ENCODE assay signal across 25 cellular contexts in the genomic region with DNA sequence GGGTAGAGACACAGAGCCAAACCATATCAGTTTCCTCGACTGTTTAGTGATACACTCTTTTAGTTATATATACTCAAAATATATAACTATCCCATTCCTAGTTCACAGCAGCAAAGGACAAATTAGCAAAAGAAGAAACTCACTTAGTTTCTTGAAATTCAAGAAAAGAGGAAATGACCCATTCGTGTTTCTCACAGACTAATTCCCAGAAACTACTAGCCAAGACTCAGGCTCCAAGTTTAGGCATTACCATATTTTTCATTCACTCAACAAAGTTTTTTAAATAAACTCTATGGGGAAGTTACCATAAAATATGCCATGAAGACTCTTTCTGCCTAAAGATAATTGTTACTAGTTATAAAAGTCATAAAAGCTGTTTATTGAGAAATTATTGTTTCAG.
"Had no signal": no experiment of that assay in that cellular context is flagged by ENCODE, and none has a peak within 500 bp of the region (broad histone marks: within the 10 kb centered on the region; RNA-seq: fewer than 3 reads in every experiment).

No MANE protein-coding gene starts in this region.

- DNase-seq: dermis blood vessel endothelial cell; effector memory CD4-positive, alpha-beta T cell; foreskin keratinocyte; glutamatergic neuron; heart right ventricle; hippocampal formation; left cardiac atrium; left lung; mesendoderm; midbrain; naive thymus-derived CD8-positive, alpha-beta T cell; nephron progenitor cell; nucleus accumbens; stimulated activated CD4-positive, alpha-beta T cell treated with anti-CD3 and anti-CD28 coated beads, Interleukin-12 subunit alpha, Interleukin-12 subunit beta, amount 100 ng/mL, for 4 hours; stimulated activated CD4-positive, alpha-beta T cell treated with anti-CD3 and anti-CD28 coated beads, Interleukin-1b, Interleukin-23, amount 100 ng/mL, for 48 hours; stimulated activated CD4-positive, alpha-beta T cell treated with anti-CD3 and anti-CD28 coated beads, Interleukin-4, amount 100 ng/mL, for 1 hour; stimulated activated CD8-positive, alpha-beta memory T cell treated with anti-CD3 and anti-CD28 coated beads, Interleukin-4, amount 100 ng/mL, for 48 hours; stimulated activated naive CD4-positive, alpha-beta T cell; stimulated activated naive CD8-positive, alpha-beta T cell treated with anti-CD3 and anti-CD28 coated beads, Interleukin-15, amount 100 ng/mL, for 72 hours; transverse colon; upper lobe of right lung; uterus had no signal

- FAIRE-seq: endothelial cell of umbilical vein, islet of Langerhans had no signal

- ATAC-seq: foreskin keratinocyte; heart right ventricle; left cardiac atrium; left lung; naive thymus-derived CD8-positive, alpha-beta T cell; sciatic nerve; stimulated activated naive CD8-positive, alpha-beta T cell treated with anti-CD3 and anti-CD28 coated beads, Interleukin-15, amount 100 ng/mL, for 72 hours; upper lobe of right lung had no signal
